Comparison of ENCODE assay signal across 8 cellular contexts in the genomic region with DNA sequence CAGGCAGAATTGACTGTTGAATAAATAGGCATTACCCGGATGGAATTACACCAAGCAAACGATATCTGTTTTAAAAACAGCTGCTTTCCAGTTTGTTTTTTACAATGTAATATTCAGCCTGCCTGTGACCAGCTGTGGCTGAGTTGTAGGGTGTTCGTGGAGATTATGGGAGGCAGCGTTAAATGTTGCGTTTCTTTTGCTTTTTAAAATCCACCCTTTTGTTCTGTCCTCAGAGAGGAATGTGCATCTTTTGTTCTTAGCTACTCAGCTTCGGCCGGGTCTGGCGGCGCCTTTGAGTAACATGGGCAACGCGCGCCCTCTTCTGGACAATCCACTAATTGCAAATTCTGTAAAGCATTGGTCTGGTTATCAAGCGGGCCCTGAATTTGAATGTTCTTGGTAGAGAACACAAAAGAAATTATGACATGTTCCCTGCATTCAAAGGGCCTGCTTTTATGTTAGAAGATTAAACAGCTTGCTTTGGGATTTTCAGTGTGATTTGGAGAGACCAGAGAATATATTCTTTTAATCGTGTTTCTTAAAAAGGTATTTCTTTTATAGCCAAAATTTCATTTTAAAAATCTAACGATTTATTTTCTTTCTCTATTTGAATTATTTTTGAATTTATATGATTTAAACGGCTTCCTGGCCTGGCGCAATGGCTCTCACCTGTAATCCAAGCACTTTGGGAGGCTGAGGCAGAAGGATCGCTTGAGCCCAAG.
A peak's percentile ranks its signal among the peaks of the same experiment; 100 is the strongest.
DNase-seq lines count a peak whose midpoint lies in the region; ATAC-seq and TF ChIP-seq lines count a peak whose summit lies in the region.

No MANE protein-coding gene starts in this region.

- H3K9me3 ChIP-seq in WERI-Rb-1 (ENCODE audit: severe bottlenecking) (no peaks in the 10 kb centered on the region), breast epithelium (no peaks in the 10 kb centered on the region)

- H3K36me3 ChIP-seq in WERI-Rb-1 = no peaks in the 10 kb centered on the region
- no peaks in the 10 kb centered on the region for H3K36me3 ChIP-seq in breast epithelium

- H3K27me3 ChIP-seq in WERI-Rb-1 (ENCODE audit: insufficient read depth, low read depth, severe bottlenecking) (no peaks in the 10 kb centered on the region), breast epithelium (no peaks in the 10 kb centered on the region)

- DNase-seq in GM10266 (ENCODE audit: extremely low spot score) (peak; percentile 64), NCI-H2171 (lab: John Stamatoyannopoulos, UW) (peak; percentile 29), WERI-Rb-1 (peak; percentile 91), breast epithelium (ENCODE audit: low spot score in 2 of 2) (peak; percentile 82 to 85), iPS-NIHi7 (ENCODE audit: extremely low spot score) (peak; percentile 80)
- peak; percentile 82 for DNase-seq in stimulated activated CD4-positive, alpha-beta T cell treated with anti-CD3 and anti-CD28 coated beads, Interleukin-12 subunit alpha, Interleukin-12 subunit beta, amount 100 ng/mL, for 4 hours

- TF ChIP-seq CTCF in GM10266 (IDR thresholded peaks at IDR 0.05; ENCODE audit: control insufficient read depth, insufficient read depth, low read depth, missing control alignments) (peak; percentile 92), WERI-Rb-1 (IDR thresholded peaks at IDR 0.05; ENCODE audit: low read depth, low read length) (peak; percentile 67), breast epithelium (IDR thresholded peaks at IDR 0.05) (peak; percentile 85 to 90 (median 90))

- ATAC-seq in HG03039 (IDR thresholded peaks at IDR 0.05; ENCODE audit: unreplicated experiment) = peak; percentile 66
- ATAC-seq in HG02870 (IDR thresholded peaks at IDR 0.05; ENCODE audit: unreplicated experiment) = no peak

- intact Hi-C loops in breast epithelium (cut with DNase I; ENCODE audit: low total_unique reads) = loop anchor here (2.0 kb wide), 1 partner anchor 41 kb away; no protein-coding TSS in a partner anchor

- no peak for TF ChIP-seq POLR2A in breast epithelium (IDR thresholded peaks at IDR 0.05)

- no peak overlapping the region for H3K4me3 ChIP-seq in WERI-Rb-1 (ENCODE audit: low read depth, low read length)
- H3K4me3 ChIP-seq in breast epithelium = no peak overlapping the region

- no peaks in the 10 kb centered on the region for H3K4me1 ChIP-seq in breast epithelium

- H3K27ac ChIP-seq in WERI-Rb-1 (peak overlapping the region; percentile 34; the same call in 1 of the 2 replicates), breast epithelium (no peak overlapping the region)

Comparison
In these comparisons a context has a peak if more than half of its experiments do, and no peak if none do; other contexts are left out.
1. DNase-seq: peak in every context shown above with its lines; median percentile 91 in WERI-Rb-1; 84 in breast epithelium; 82 in stimulated activated CD4-positive, alpha-beta T cell treated with anti-CD3 and anti-CD28 coated beads, Interleukin-12 subunit alpha, Interleukin-12 subunit beta, amount 100 ng/mL, for 4 hours; 80 in iPS-NIHi7; 64 in GM10266; 29 in NCI-H2171.